In genomic region chr18:49562481-49563129, GRCh38 we compare ENCODE assay signal across 8 cellular contexts. TPM values are rescaled to one million over a fixed set of nuclear protein-coding genes. Genes with fewer than 3 reads are reported as not detected.
DNase-seq lines count a peak whose midpoint lies in the region; ATAC-seq and TF ChIP-seq lines count a peak whose summit lies in the region.

No MANE protein-coding gene starts in this region.

- H3K27ac ChIP-seq in PC-9 (peak overlapping the region; percentile 86), muscle layer of duodenum (ENCODE audit: low read length) (peak overlapping the region; percentile 65), tibial artery (no peak overlapping the region)

- intact Hi-C loops in PC-9 (cut with micrococcal nuclease; ENCODE audit: unreplicated experiment): loop anchor here (1.0 to 5.0 kb wide), 5 partner anchors 52 to 286 kb away; no protein-coding TSS in a partner anchor
- intact Hi-C loops in tibial artery (cut with DNase I; ENCODE audit: low total_unique reads): no loop called here

- H3K36me3 ChIP-seq in PC-9 (ENCODE audit: low read depth) (peaks cover 12% of the 10 kb centered on the region), muscle layer of duodenum (ENCODE audit: control insufficient read depth in 1 of 2, insufficient read depth in 2 of 2, low read length in 2 of 2) (no peaks in the 10 kb centered on the region), tibial artery (no peaks in the 10 kb centered on the region)

- BruUV-seq in PC-9 (replicated peaks; lab: Mats Ljungman, UMichigan): no TSS peak

- H3K27me3 ChIP-seq in PC-9 (ENCODE audit: insufficient read depth, low read depth) (no peaks in the 10 kb centered on the region), muscle layer of duodenum (ENCODE audit: low read depth, low read length) (peaks cover 22% of the 10 kb centered on the region), tibial artery (peaks cover 0 to 64% of the 10 kb centered on the region in 2 donors)

- H3F3A ChIP-seq in PC-9 (ENCODE audit: insufficient read depth, low read depth): peaks cover 18% of the 10 kb centered on the region; the same call in 1 of the 2 replicates

- CTCF ChIA-PET in PC-9 (lab: Charles Lee): interaction anchor here (0.6 kb wide), 2 partner anchors 14 to 251 kb away, joined by 4 read pairs; no protein-coding TSS in a partner anchor

- no peaks in the 10 kb centered on the region for H4K20me1 ChIP-seq in PC-9 (ENCODE audit: insufficient read depth)

- peak overlapping the region; percentile 97 for H3K4me2 ChIP-seq in PC-9

- ATAC-seq in GM21737 (IDR thresholded peaks at IDR 0.05; ENCODE audit: unreplicated experiment) (no peak), GM18870 (IDR thresholded peaks at IDR 0.05; ENCODE audit: unreplicated experiment) (no peak), GM18505 (IDR thresholded peaks at IDR 0.05; ENCODE audit: unreplicated experiment) (no peak)

- peak overlapping the region; percentile 83 for H3K4me3 ChIP-seq in PC-9
- H3K4me3 ChIP-seq in epithelial cell of esophagus (ENCODE audit: low read length): peak overlapping the region; percentile 49
- peak overlapping the region; percentile 38 to 68 for H3K4me3 ChIP-seq in muscle layer of duodenum (ENCODE audit: low read depth in 1 of 2, low read length in 2 of 2)
- peak overlapping the region in 1 of 2 donors; percentile 47 for H3K4me3 ChIP-seq in tibial artery

- peak overlapping the region; percentile 20; the same call in 1 of the 2 replicates for H2AFZ ChIP-seq in PC-9

- H3K4me1 ChIP-seq in PC-9 (replicated peaks; ENCODE audit: insufficient read depth) (peaks cover 19% of the 10 kb centered on the region), muscle layer of duodenum (ENCODE audit: control insufficient read depth in 1 of 2, insufficient read depth in 2 of 2, low read length in 2 of 2) (peaks cover 0 to 25% of the 10 kb centered on the region in 2 donors), tibial artery (peaks cover 0 to 30% (median 23%) of the 10 kb centered on the region in 4 donors)

- H3K79me2 ChIP-seq in PC-9 (ENCODE audit: low read depth): peaks cover 31% of the 10 kb centered on the region

- TF ChIP-seq POLR2A in GM18505 (IDR thresholded peaks at IDR 0.05; ENCODE audit: borderline replicate concordance, extremely low read depth, insufficient read depth, insufficient read length): no peak

- POLR2A ChIA-PET in PC-9 (lab: Charles Lee; ENCODE audit: unreplicated experiment): interaction anchor here (0.7 kb wide), 1 partner anchor 128 kb away, joined by 3 read pairs; no protein-coding TSS in a partner anchor

- TF ChIP-seq CTCF in PC-9 (conservative IDR thresholded peaks at IDR 0.05) (no peak), epithelial cell of esophagus (IDR thresholded peaks at IDR 0.05; ENCODE audit: insufficient read depth, low read depth, low read length, missing control alignments) (no peak), tibial artery (IDR thresholded peaks at IDR 0.05) (no peak)

- no peaks in the 10 kb centered on the region for H3K9me3 ChIP-seq in PC-9 (ENCODE audit: insufficient read depth, low read depth)
- H3K9me3 ChIP-seq in muscle layer of duodenum (ENCODE audit: control insufficient read depth in 1 of 2, low read length in 2 of 2): no peaks in the 10 kb centered on the region
- H3K9me3 ChIP-seq in tibial artery: no peaks in the 10 kb centered on the region

- no peaks in the 10 kb centered on the region for H3K9me2 ChIP-seq in PC-9 (ENCODE audit: insufficient read depth)

- peak; percentile 35 for DNase-seq in COLO668 (lab: John Stamatoyannopoulos, UW; ENCODE audit: unreplicated experiment)
- no peak for DNase-seq in PC-9
- peak; percentile 62 for DNase-seq in epithelial cell of esophagus (ENCODE audit: low read depth)
- DNase-seq in tibial artery: no peak

RNA-seq across cellular contexts. Expression of gene LIPG, which starts 0.7 kb away (rescaled TPM):
- 22.7 and 30.9 TPM in 2 replicates for total RNA-seq in PC-9 (2021)

Comparison
In these comparisons a context has a peak if more than half of its experiments do, and no peak if none do; other contexts are left out.
1. DNase-seq: peak in COLO668 (single experiment) and epithelial cell of esophagus (single experiment); none in PC-9 (0 of 2) and tibial artery (0 of 2).
2. H3K27ac ChIP-seq: peak in PC-9 (single experiment) and muscle layer of duodenum (single experiment); none in tibial artery (0 of 2).